1 cellular context compared by ENCODE assay signal in genomic region chr14:30980106-30980704, GRCh38.
A peak's percentile ranks its signal among the peaks of the same experiment; 100 is the strongest.
TF ChIP-seq lines count a peak whose summit lies in the region.
"Not testable (repeated sequence)": the region's sequence is repeated elsewhere in the genome, so short reads cannot be mapped to it uniquely, and the experiment has no call there.

No MANE protein-coding gene starts in this region.

TF ChIP-seq in HepG2, 621 proteins besides CTCF, POLR2A, EP300 and RAD21 (continued from another document and continues in another):
- TF ChIP-seq GATAD2A (CRISPR knock-in tag; IDR thresholded peaks at IDR 0.05) (peak; percentile 56; the same call in 1 of the 2 replicates), FOXP1 (IDR thresholded peaks at IDR 0.05) (0 out of 2 replicates have a peak, but pooled peaks have one; percentile 36), ZNF556 (CRISPR knock-in tag; IDR thresholded peaks at IDR 0.05; ENCODE audit: borderline replicate concordance) (0 out of 2 replicates have a peak, but pooled peaks have one; percentile 13), CEBPG (CRISPR knock-in tag; IDR thresholded peaks at IDR 0.05) (0 out of 2 replicates have a peak, but pooled peaks have one; percentile 2), MLX (CRISPR knock-in tag; IDR thresholded peaks at IDR 0.05) (peak; percentile 8; the same call in 1 of the 2 replicates), ZNF883 (CRISPR knock-in tag; IDR thresholded peaks at IDR 0.05; ENCODE audit: not compliant biosample characterization) (peak; percentile 7), PITX1 (CRISPR knock-in tag; IDR thresholded peaks at IDR 0.05) (peak; percentile 53; the same call in 1 of the 2 replicates), CBX5 (CRISPR knock-in tag; IDR thresholded peaks at IDR 0.05; ENCODE audit: borderline replicate concordance) (peak; percentile 43), HNF1A (CRISPR knock-in tag; IDR thresholded peaks at IDR 0.05; ENCODE audit: borderline replicate concordance) (0 out of 2 replicates have a peak, but pooled peaks have one; percentile 28), TBX2 (CRISPR knock-in tag; IDR thresholded peaks at IDR 0.05; ENCODE audit: borderline replicate concordance) (peak; percentile 66; the same call in 1 of the 2 replicates), GATAD1 (CRISPR knock-in tag; IDR thresholded peaks at IDR 0.05) (peak; percentile 31; the same call in 1 of the 2 replicates), GZF1 (CRISPR knock-in tag; IDR thresholded peaks at IDR 0.05) (0 out of 2 replicates have a peak, but pooled peaks have one; percentile 47), MTF2 (CRISPR knock-in tag; IDR thresholded peaks at IDR 0.05; ENCODE audit: borderline replicate concordance) (0 out of 2 replicates have a peak, but pooled peaks have one; percentile 67), GFI1 (CRISPR knock-in tag; IDR thresholded peaks at IDR 0.05; ENCODE audit: borderline replicate concordance) (peak; percentile 66; the same call in 1 of the 2 replicates), HOXA5 (CRISPR knock-in tag; IDR thresholded peaks at IDR 0.05) (peak; percentile 64), HDAC2 (CRISPR knock-in tag; IDR thresholded peaks at IDR 0.05) (peak; percentile 13; the same call in 1 of the 2 replicates), ZNF501 (CRISPR knock-in tag; IDR thresholded peaks at IDR 0.05) (peak; percentile 67; the same call in 1 of the 2 replicates), ZNF687 (CRISPR knock-in tag; IDR thresholded peaks at IDR 0.05) (peak; percentile 43), ZSCAN5A (CRISPR knock-in tag; IDR thresholded peaks at IDR 0.05; ENCODE audit: borderline replicate concordance) (peak; percentile 81; the same call in 1 of the 2 replicates), MXD4 (CRISPR knock-in tag; IDR thresholded peaks at IDR 0.05) (0 out of 2 replicates have a peak, but pooled peaks have one; percentile 24), BORCS8-MEF2B (CRISPR knock-in tag; IDR thresholded peaks at IDR 0.05) (0 out of 2 replicates have a peak, but pooled peaks have one; percentile 36), PHF8 (CRISPR knock-in tag; IDR thresholded peaks at IDR 0.05) (0 out of 2 replicates have a peak, but pooled peaks have one; percentile 26), ZNF547 (CRISPR knock-in tag; IDR thresholded peaks at IDR 0.05) (0 out of 2 replicates have a peak, but pooled peaks have one; percentile 62), IRF2 (CRISPR knock-in tag; IDR thresholded peaks at IDR 0.05) (peak; percentile 57; the same call in 1 of the 2 replicates), THAP9 (CRISPR knock-in tag; IDR thresholded peaks at IDR 0.05; ENCODE audit: borderline replicate concordance) (peak; percentile 52; the same call in 1 of the 2 replicates), SALL1 (CRISPR knock-in tag; IDR thresholded peaks at IDR 0.05) (peak; percentile 19; the same call in 1 of the 2 replicates), MIXL1 (CRISPR knock-in tag; IDR thresholded peaks at IDR 0.05) (peak; percentile 57; the same call in 1 of the 2 replicates), LCORL (IDR thresholded peaks at IDR 0.05) (0 out of 2 replicates have a peak, but pooled peaks have one; percentile 40), MXD3 (CRISPR knock-in tag; IDR thresholded peaks at IDR 0.05) (0 out of 2 replicates have a peak, but pooled peaks have one; percentile 8), ZNF362 (CRISPR knock-in tag; IDR thresholded peaks at IDR 0.05; ENCODE audit: borderline replicate concordance) (peak; percentile 74; the same call in 1 of the 2 replicates), CCDC6 (CRISPR knock-in tag; IDR thresholded peaks at IDR 0.05) (peak; percentile 34; the same call in 1 of the 2 replicates), ZNF460 (CRISPR knock-in tag; IDR thresholded peaks at IDR 0.05; ENCODE audit: borderline replicate concordance) (peak; percentile 93), NR2F6 (CRISPR knock-in tag; IDR thresholded peaks at IDR 0.05) (peak; percentile 13; the same call in 1 of the 2 replicates), FOXK2 (IDR thresholded peaks at IDR 0.05) (0 out of 2 replicates have a peak, but pooled peaks have one; percentile 41), KAT8 (CRISPR knock-in tag; IDR thresholded peaks at IDR 0.05) (peak; percentile 58)
- not testable (repeated sequence) for TF ChIP-seq FOXP1 (CRISPR knock-in tag; IDR thresholded peaks at IDR 0.05); HNF1A (IDR thresholded peaks at IDR 0.05; ENCODE audit: low read depth); LCORL (CRISPR knock-in tag; IDR thresholded peaks at IDR 0.05); NR2F6 (IDR thresholded peaks at IDR 0.05)
